ENCODE assay signal across 1 cellular context in genomic region chr7:12391922-12392615, GRCh38.
TF ChIP-seq lines count a peak whose summit lies in the region.

No MANE protein-coding gene starts in this region.

TF ChIP-seq in GM23338, 12 proteins besides CTCF, POLR2A, EP300 and RAD21 (continued from another document):
- TF ChIP-seq ZNF462 (CRISPR knock-in tag; IDR thresholded peaks at IDR 0.05), result no peak
- TF ChIP-seq CREB1 (CRISPR knock-in tag; IDR thresholded peaks at IDR 0.05; ENCODE audit: low read depth), result no peak
- TF ChIP-seq ZNF331 (CRISPR knock-in tag; IDR thresholded peaks at IDR 0.05; ENCODE audit: low read depth), result no peak
- no peak for TF ChIP-seq EZH2 (IDR thresholded peaks at IDR 0.05; ENCODE audit: low read depth, unreplicated experiment)
- TF ChIP-seq NANOG (IDR thresholded peaks at IDR 0.05; ENCODE audit: borderline replicate concordance), result no peak
- TF ChIP-seq JUNB (IDR thresholded peaks at IDR 0.05; ENCODE audit: unreplicated experiment), result no peak
- no peak for TF ChIP-seq EZH2phosphoT487 (IDR thresholded peaks at IDR 0.05; ENCODE audit: unreplicated experiment)
